Comparison of ENCODE assay signal across 9 cellular contexts in the genomic region with DNA sequence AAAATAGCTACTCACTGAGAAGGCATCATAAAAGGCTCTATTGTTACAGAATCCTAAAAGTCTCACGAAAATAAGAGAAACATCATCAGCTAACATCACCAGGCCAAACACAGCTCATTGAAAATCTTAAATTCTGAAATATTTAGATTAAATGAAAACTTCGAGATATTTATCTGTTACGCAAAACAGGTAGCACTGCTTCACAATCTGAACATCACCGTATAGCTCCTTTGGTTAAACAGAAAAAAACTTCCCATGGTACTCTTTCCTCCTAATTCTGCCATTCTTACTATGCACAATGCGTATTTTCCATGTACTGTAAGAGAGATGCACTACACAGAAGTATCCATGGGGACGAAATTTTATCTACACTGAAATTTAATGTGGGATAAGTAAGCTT. TPM values are rescaled to one million over a fixed set of nuclear protein-coding genes. Genes with fewer than 3 reads are reported as not detected.
DNase-seq lines count a peak whose midpoint lies in the region; ATAC-seq and TF ChIP-seq lines count a peak whose summit lies in the region.
"Had no signal": no experiment of that assay in that cellular context is flagged by ENCODE, and none has a peak within 500 bp of the region (broad histone marks: within the 10 kb centered on the region; RNA-seq: fewer than 3 reads in every experiment).

No MANE protein-coding gene starts in this region.

- peak overlapping the region; percentile 97 for H3K4me3 Mint-ChIP-seq in Caco-2 (ENCODE audit: unreplicated experiment)

- TF ChIP-seq CTCF in Caco-2 (IDR thresholded peaks at IDR 0.05; ENCODE audit: insufficient read depth in 1 of 2, low read depth in 1 of 2, low read length in 1 of 2, severe bottlenecking in 1 of 2, unreplicated experiment in 1 of 2) (no peak), colonic mucosa (IDR thresholded peaks at IDR 0.05) (no peak)

- no peak overlapping the region for H2AFZ ChIP-seq in neuron (ENCODE audit: low read depth, low read length)

- H3K36me3 ChIP-seq in Caco-2 (ENCODE audit: control insufficient read depth, insufficient read depth, low read length) (no peaks in the 10 kb centered on the region), MG63 (no peaks in the 10 kb centered on the region; the same call in none of the 2 replicates), colonic mucosa (no peaks in the 10 kb centered on the region), neuron (ENCODE audit: insufficient read depth, low read length) (no peaks in the 10 kb centered on the region)

- H3K36me3 Mint-ChIP-seq in Caco-2 (ENCODE audit: insufficient read depth, unreplicated experiment): peaks cover 18% of the 10 kb centered on the region

- no peak overlapping the region for H3K9ac ChIP-seq in colonic mucosa (ENCODE audit: low read depth in 2 of 2, low read length in 2 of 2)

- peaks cover 6% of the 10 kb centered on the region for H3K4me1 ChIP-seq in Caco-2
- no peaks in the 10 kb centered on the region for H3K4me1 ChIP-seq in colonic mucosa
- peaks cover 15% of the 10 kb centered on the region for H3K4me1 ChIP-seq in neuron (ENCODE audit: insufficient read depth, low read length)

- H3K4me3 ChIP-seq in Caco-2 (ENCODE audit: low read depth, low read length) (peak overlapping the region; percentile 21; the same call in 1 of the 2 replicates), MG63 (peak overlapping the region; percentile 71), colonic mucosa (peak overlapping the region; percentile 89), neuron (ENCODE audit: low read length) (peak overlapping the region; percentile 75)

- intact Hi-C loops in Caco-2 (cut with micrococcal nuclease; ENCODE audit: unreplicated experiment): loop anchor here (2.0 to 5.0 kb wide), 3 partner anchors 48 to 183 kb away; partner anchors contain the start of genes PPP2R5E and WDR89
- intact Hi-C loops in colonic mucosa (cut with DNase I): no loop called here

- peaks cover 20% of the 10 kb centered on the region for H3K4me1 Mint-ChIP-seq in Caco-2 (ENCODE audit: low read depth, unreplicated experiment)

- ATAC-seq in HG02884 (IDR thresholded peaks at IDR 0.05; ENCODE audit: unreplicated experiment): no peak
- no peak for ATAC-seq in HG02678 (IDR thresholded peaks at IDR 0.05; ENCODE audit: unreplicated experiment)

- CTCF ChIA-PET in Caco-2 (lab: Charles Lee): no interaction called here

- H3K9me3 ChIP-seq in Caco-2 (no peaks in the 10 kb centered on the region), MG63 (no peaks in the 10 kb centered on the region), colonic mucosa (no peaks in the 10 kb centered on the region), neuron (ENCODE audit: low read length) (no peaks in the 10 kb centered on the region)

- H3K27me3 ChIP-seq in Caco-2 (replicated peaks; ENCODE audit: control insufficient read depth, insufficient read depth, low read length): no peaks in the 10 kb centered on the region
- no peaks in the 10 kb centered on the region for H3K27me3 ChIP-seq in MG63
- no peaks in the 10 kb centered on the region for H3K27me3 ChIP-seq in colonic mucosa
- H3K27me3 ChIP-seq in neuron (ENCODE audit: insufficient read depth, low read length): no peaks in the 10 kb centered on the region

- POLR2A ChIA-PET in Caco-2 (lab: Charles Lee): interaction anchor here (1.0 to 1.1 kb wide), 2 partner anchors 84 to 183 kb away, joined by 4 to 9 read pairs; partner anchors contain the start of gene WDR89

- no TSS peak for BruUV-seq in Caco-2 (replicated peaks; lab: Mats Ljungman, UMichigan)

- no peaks in the 10 kb centered on the region for H3K9me3 Mint-ChIP-seq in Caco-2 (ENCODE audit: unreplicated experiment)

- DNase-seq in Caco-2 (no peak), MG63 (no peak), colonic mucosa (no peak), DMS53 treated with DMSO at 0.1 percent for 48 hours (lab: John Stamatoyannopoulos, UW; ENCODE audit: unreplicated experiment) (no peak), NCI-H2227 (lab: John Stamatoyannopoulos, UW; ENCODE audit: unreplicated experiment) (no peak)
- DNase-seq: NCI-H187 treated with DMSO at 0.1 percent for 48 hours had no signal

- H3K27ac ChIP-seq in colonic mucosa: no peak overlapping the region

- H3K27me3 Mint-ChIP-seq in Caco-2 (ENCODE audit: insufficient read depth, unreplicated experiment): no peaks in the 10 kb centered on the region

- no peak overlapping the region for H3K27ac Mint-ChIP-seq in Caco-2 (ENCODE audit: unreplicated experiment)

RNA-seq across cellular contexts. Expression of gene SGPP1, which starts 2.1 kb away (rescaled TPM):
- 15.2 and 16.9 TPM in 2 replicates for total RNA-seq in Caco-2 (2022)
- 17.1 and 18.0 TPM in 2 replicates for total RNA-seq in MG63 (2014; rRNA removed; shearing (Covaris generic); ENCODE audit: low replicate concordance)
- 10 to 100 TPM; 10.5 to 20.0 TPM for total RNA-seq in colonic mucosa

Comparison
In these comparisons a context has a peak if more than half of its experiments do, and no peak if none do; other contexts are left out.
1. H3K4me3 ChIP-seq: peak in every context shown above with its lines; median percentile 89 in colonic mucosa; 75 in neuron; 71 in MG63; 21 in Caco-2.